In genomic region chr15:58453931-58454793, GRCh38 we compare ENCODE assay signal across 2 cellular contexts.
A peak's percentile ranks its signal among the peaks of the same experiment; 100 is the strongest.
TF ChIP-seq lines count a peak whose summit lies in the region.

No MANE protein-coding gene starts in this region.

TF ChIP-seq in GM12878, 131 proteins besides CTCF, POLR2A, EP300 and RAD21 (continues in another document):
- TF ChIP-seq MTA3 (IDR thresholded peaks at IDR 0.05; ENCODE audit: borderline replicate concordance, low read length): peak; percentile 60; the same call in 1 of the 2 replicates
- TF ChIP-seq YBX1 (IDR thresholded peaks at IDR 0.05): no peak
- peak; percentile 92 for TF ChIP-seq BCL11A (IDR thresholded peaks at IDR 0.05; ENCODE audit: low read depth, low read length)
- TF ChIP-seq ATF3 (IDR thresholded peaks at IDR 0.05; ENCODE audit: borderline replicate concordance, extremely low read depth, low read depth, low read length): peak; percentile 31; the same call in 1 of the 2 replicates
- TF ChIP-seq CHD4 (IDR thresholded peaks at IDR 0.05): no peak
- peak; percentile 26 for TF ChIP-seq SKIL (IDR thresholded peaks at IDR 0.05; ENCODE audit: low read depth, poor library complexity, severe bottlenecking)
- TF ChIP-seq ZNF24 (IDR thresholded peaks at IDR 0.05): no peak
- TF ChIP-seq NFIC (IDR thresholded peaks at IDR 0.05; ENCODE audit: low read depth, low read length): peak; percentile 78; the same call in 1 of the 2 replicates
- peak; percentile 87; the same call in 1 of the 2 replicates for TF ChIP-seq TCF3 (IDR thresholded peaks at IDR 0.05; ENCODE audit: borderline replicate concordance, insufficient read depth, low read depth, low read length)
- TF ChIP-seq BHLHE40 (IDR thresholded peaks at IDR 0.05; ENCODE audit: borderline replicate concordance in 1 of 2, low read depth in 2 of 2, low read length in 1 of 2): peak in 1 of 2 experiments; percentile 50; a peak in 1 of 4 replicates
- peak; percentile 83 for TF ChIP-seq FOXM1 (IDR thresholded peaks at IDR 0.05; ENCODE audit: low read depth, low read length)
- no peak for TF ChIP-seq IRF3 (IDR thresholded peaks at IDR 0.05)
- TF ChIP-seq MEF2A (IDR thresholded peaks at IDR 0.05; ENCODE audit: insufficient read depth, low read depth, low read length): peak; percentile 41; the same call in 1 of the 2 replicates
- no peak for TF ChIP-seq STAT3 (IDR thresholded peaks at IDR 0.05; ENCODE audit: low read depth, low read length)
- peak in 1 of 2 experiments; percentile 87; a peak in 2 of 3 replicates for TF ChIP-seq EGR1 (IDR thresholded peaks at IDR 0.05; ENCODE audit: borderline replicate concordance in 1 of 2, low read depth in 2 of 2, low read length in 2 of 2)
- 0 out of 2 replicates have a peak, but pooled peaks have one; percentile 40 for TF ChIP-seq NKRF (conservative IDR thresholded peaks at IDR 0.05)
- TF ChIP-seq RFX5 (IDR thresholded peaks at IDR 0.05; ENCODE audit: low read depth, low read length): no peak
- peak; percentile 17 for TF ChIP-seq USF1 (IDR thresholded peaks at IDR 0.05; ENCODE audit: borderline replicate concordance, extremely low read length, insufficient read depth, low read depth, low read length)
- no peak for TF ChIP-seq CBX5 (IDR thresholded peaks at IDR 0.05; ENCODE audit: low read depth)
- peak; percentile 80 for TF ChIP-seq IKZF1 (conservative IDR thresholded peaks at IDR 0.05)
- peak; percentile 71; the same call in 1 of the 2 replicates for TF ChIP-seq JUNB (IDR thresholded peaks at IDR 0.05)
- no peak for TF ChIP-seq SREBF1 (IDR thresholded peaks at IDR 0.05; ENCODE audit: low read length)
- peak; percentile 79 for TF ChIP-seq SP1 (IDR thresholded peaks at IDR 0.05; ENCODE audit: low read depth, low read length)

TF ChIP-seq in GM23338, 12 proteins besides CTCF, POLR2A, EP300 and RAD21:
- TF ChIP-seq EZH2 (IDR thresholded peaks at IDR 0.05; ENCODE audit: low read depth, unreplicated experiment): no peak
- no peak for TF ChIP-seq EZH2phosphoT487 (IDR thresholded peaks at IDR 0.05; ENCODE audit: unreplicated experiment)
- no peak for TF ChIP-seq REST (IDR thresholded peaks at IDR 0.05; ENCODE audit: unreplicated experiment)
- no peak for TF ChIP-seq STAT1 (IDR thresholded peaks at IDR 0.05; ENCODE audit: unreplicated experiment)
- no peak for TF ChIP-seq ETS1 (IDR thresholded peaks at IDR 0.05)
- TF ChIP-seq ZNF114 (CRISPR knock-in tag; IDR thresholded peaks at IDR 0.05): no peak
- no peak for TF ChIP-seq ZNF462 (CRISPR knock-in tag; IDR thresholded peaks at IDR 0.05)
- no peak for TF ChIP-seq JUNB (IDR thresholded peaks at IDR 0.05; ENCODE audit: unreplicated experiment)
- no peak for TF ChIP-seq POLR2AphosphoS5 (IDR thresholded peaks at IDR 0.05; ENCODE audit: low read depth)
- no peak for TF ChIP-seq NANOG (IDR thresholded peaks at IDR 0.05; ENCODE audit: borderline replicate concordance)
